21 cellular contexts compared by ENCODE assay signal in the genomic region with DNA sequence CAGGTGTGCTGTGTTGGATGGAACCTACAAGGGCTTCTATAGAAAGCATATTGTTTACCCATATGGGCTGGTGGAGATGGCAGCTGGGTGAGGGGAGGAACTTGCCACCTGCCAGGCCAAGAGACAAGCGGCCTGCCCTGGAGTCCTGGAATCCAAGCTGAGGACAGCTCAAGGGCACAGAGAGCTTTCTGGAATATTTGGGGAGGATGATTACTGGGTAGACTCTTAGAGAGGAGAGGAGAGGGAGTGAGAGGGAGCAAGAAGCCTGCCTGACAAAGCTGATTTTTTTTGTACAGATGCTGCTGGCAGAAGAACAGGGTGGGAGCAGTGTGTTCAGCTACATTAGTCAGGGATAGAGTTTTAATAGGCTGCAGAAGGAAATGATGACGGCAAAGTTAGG.
"Had no signal": no experiment of that assay in that cellular context is flagged by ENCODE, and none has a peak within 500 bp of the region (broad histone marks: within the 10 kb centered on the region; RNA-seq: fewer than 3 reads in every experiment).

No MANE protein-coding gene starts in this region.

- H3K4me1 Mint-ChIP-seq: activated B cell treated with CpG ODN at 0.5 μM for 24 hours; activated naive CD8-positive, alpha-beta T cell treated with anti-CD3 and anti-CD28 coated beads, Interleukin-2, amount 10 ng/mL, durations not matched to agents 7 days and 5 days; naive thymus-derived CD4-positive, alpha-beta T cell; stimulated activated naive CD8-positive, alpha-beta T cell treated with anti-CD3 and anti-CD28 coated beads, Interleukin-15, amount 100 ng/mL, for 72 hours had no signal

- H3K4me3 ChIP-seq: body of pancreas, dorsolateral prefrontal cortex, mucosa of descending colon, ovary, right lobe of liver had no signal

- H3K4me1 ChIP-seq: body of pancreas, right lobe of liver had no signal

- H3K27me3 ChIP-seq: body of pancreas, ovary, right lobe of liver had no signal

- H3K27ac ChIP-seq: body of pancreas, dorsolateral prefrontal cortex, ovary, right lobe of liver had no signal

- H3K36me3 Mint-ChIP-seq: activated CD4-positive, alpha-beta memory T cell treated with anti-CD3 and anti-CD28 coated beads for 36 hours; activated naive CD8-positive, alpha-beta T cell treated with anti-CD3 and anti-CD28 coated beads, Interleukin-2, amount 10 ng/mL, durations not matched to agents 7 days and 5 days; naive thymus-derived CD4-positive, alpha-beta T cell; type B pancreatic cell had no signal

- ATAC-seq: body of pancreas; mucosa of descending colon; naive thymus-derived CD4-positive, alpha-beta T cell; stimulated activated naive CD8-positive, alpha-beta T cell treated with anti-CD3 and anti-CD28 coated beads, Interleukin-15, amount 100 ng/mL, for 72 hours had no signal

- H3K36me3 ChIP-seq: ovary, right lobe of liver had no signal

- H3K9me3 Mint-ChIP-seq: activated B cell treated with CpG ODN at 0.5 μM for 24 hours; activated CD4-positive, alpha-beta memory T cell treated with anti-CD3 and anti-CD28 coated beads for 36 hours; activated naive CD8-positive, alpha-beta T cell treated with anti-CD3 and anti-CD28 coated beads, Interleukin-2, amount 10 ng/mL, durations not matched to agents 7 days and 5 days; activated T-helper 2 cell treated with anti-CD3 and anti-CD28 coated beads, Interferon-gamma antibody, Interleukin-2, Interleukin-4, amounts not matched to agents 10 μg/mL and 5 μg/mL and 100 μg/mL, durations not matched to agents 14 hours and 24 hours and 36 hours; stimulated activated naive CD8-positive, alpha-beta T cell treated with anti-CD3 and anti-CD28 coated beads, Interleukin-15, amount 100 ng/mL, for 72 hours; type B pancreatic cell had no signal

- DNase-seq: activated B cell treated with CpG ODN at 0.5 μM for 24 hours; activated CD4-positive, alpha-beta memory T cell treated with anti-CD3 and anti-CD28 coated beads for 36 hours; activated CD4-positive, alpha-beta T cell treated with anti-CD3 and anti-CD28 coated beads for 4 hours; activated naive CD4-positive, alpha-beta T cell treated with Interleukin-2 at 50 U/mL for 16 hours; activated naive CD8-positive, alpha-beta T cell treated with anti-CD3 and anti-CD28 coated beads, Interleukin-2, amount 10 ng/mL, durations not matched to agents 7 days and 5 days; activated T-cell treated with anti-CD3 and anti-CD28 coated beads, Interleukin-2, amount 50 U/mL, for 1 hour; body of pancreas; dorsolateral prefrontal cortex; foreskin fibroblast; mesenchymal stem cell; mucosa of descending colon; naive thymus-derived CD4-positive, alpha-beta T cell; right lobe of liver; small intestine; stimulated activated CD4-positive, alpha-beta T cell treated with anti-CD3 and anti-CD28 coated beads, Interleukin-15, amount 100 ng/mL, for 24 hours; stimulated activated CD4-positive, alpha-beta T cell treated with anti-CD3 and anti-CD28 coated beads, Interleukin-2, amount 100 ng/mL, for 48 hours; stimulated activated naive CD8-positive, alpha-beta T cell treated with anti-CD3 and anti-CD28 coated beads, Interleukin-15, amount 100 ng/mL, for 72 hours; T-helper 9 cell had no signal

- H3K4me3 Mint-ChIP-seq: activated B cell treated with CpG ODN at 0.5 μM for 24 hours; activated CD4-positive, alpha-beta memory T cell treated with anti-CD3 and anti-CD28 coated beads for 36 hours; activated naive CD8-positive, alpha-beta T cell treated with anti-CD3 and anti-CD28 coated beads, Interleukin-2, amount 10 ng/mL, durations not matched to agents 7 days and 5 days; naive thymus-derived CD4-positive, alpha-beta T cell; stimulated activated naive CD8-positive, alpha-beta T cell treated with anti-CD3 and anti-CD28 coated beads, Interleukin-15, amount 100 ng/mL, for 72 hours; type B pancreatic cell had no signal

- H3K27me3 Mint-ChIP-seq: activated B cell treated with CpG ODN at 0.5 μM for 24 hours; activated CD4-positive, alpha-beta memory T cell treated with anti-CD3 and anti-CD28 coated beads for 36 hours; activated naive CD8-positive, alpha-beta T cell treated with anti-CD3 and anti-CD28 coated beads, Interleukin-2, amount 10 ng/mL, durations not matched to agents 7 days and 5 days; stimulated activated naive CD8-positive, alpha-beta T cell treated with anti-CD3 and anti-CD28 coated beads, Interleukin-15, amount 100 ng/mL, for 72 hours; type B pancreatic cell had no signal

- H3K9me3 ChIP-seq: body of pancreas, mucosa of descending colon, ovary, right lobe of liver had no signal

- H3K27ac Mint-ChIP-seq: activated B cell treated with CpG ODN at 0.5 μM for 24 hours; activated CD4-positive, alpha-beta memory T cell treated with anti-CD3 and anti-CD28 coated beads for 36 hours; activated naive CD8-positive, alpha-beta T cell treated with anti-CD3 and anti-CD28 coated beads, Interleukin-2, amount 10 ng/mL, durations not matched to agents 7 days and 5 days; activated T-helper 2 cell treated with anti-CD3 and anti-CD28 coated beads, Interferon-gamma antibody, Interleukin-2, Interleukin-4, amounts not matched to agents 10 μg/mL and 5 μg/mL and 100 μg/mL, durations not matched to agents 14 hours and 24 hours and 36 hours; naive thymus-derived CD4-positive, alpha-beta T cell; stimulated activated naive CD8-positive, alpha-beta T cell treated with anti-CD3 and anti-CD28 coated beads, Interleukin-15, amount 100 ng/mL, for 72 hours; type B pancreatic cell had no signal
